ENCODE assay signal across 2 cellular contexts in genomic region chr2:232861353-232861752, GRCh38.
A peak's percentile ranks its signal among the peaks of the same experiment; 100 is the strongest.
TF ChIP-seq lines count a peak whose summit lies in the region.

No MANE protein-coding gene starts in this region.

TF ChIP-seq in A549, 52 proteins besides CTCF, POLR2A, EP300 and RAD21:
- no peak for TF ChIP-seq ESRRA (IDR thresholded peaks at IDR 0.05; ENCODE audit: borderline replicate concordance, low read length)
- TF ChIP-seq SMC3 (IDR thresholded peaks at IDR 0.05): no peak
- TF ChIP-seq GATA3 (IDR thresholded peaks at IDR 0.05; ENCODE audit: borderline replicate concordance): no peak
- TF ChIP-seq MAFK (IDR thresholded peaks at IDR 0.05; ENCODE audit: partially characterized antibody): no peak
- no peak for TF ChIP-seq JUN (IDR thresholded peaks at IDR 0.05)
- no peak for TF ChIP-seq FOSB (CRISPR knock-in tag; IDR thresholded peaks at IDR 0.05)
- no peak for TF ChIP-seq ZNF302 (CRISPR knock-in tag; IDR thresholded peaks at IDR 0.05)
- TF ChIP-seq E2F6 (IDR thresholded peaks at IDR 0.05; ENCODE audit: borderline replicate concordance, low read depth): no peak
- TF ChIP-seq SREBF2 (IDR thresholded peaks at IDR 0.05): no peak
- no peak for TF ChIP-seq NR3C1 (IDR thresholded peaks at IDR 0.05)
- no peak for TF ChIP-seq FOSL2 (IDR thresholded peaks at IDR 0.05)
- no peak for TF ChIP-seq FOSL2 (CRISPR knock-in tag; IDR thresholded peaks at IDR 0.05)
- no peak for TF ChIP-seq HOXB5 (CRISPR knock-in tag; IDR thresholded peaks at IDR 0.05)
- TF ChIP-seq RARB (CRISPR knock-in tag; IDR thresholded peaks at IDR 0.05): no peak

TF ChIP-seq in HepG2, 621 proteins besides CTCF, POLR2A, EP300 and RAD21:
- TF ChIP-seq ZMYM3 (CRISPR knock-in tag; IDR thresholded peaks at IDR 0.05) (peak; percentile 64; the same call in 1 of the 2 replicates), AHDC1 (CRISPR knock-in tag; IDR thresholded peaks at IDR 0.05; ENCODE audit: borderline replicate concordance) (0 out of 2 replicates have a peak, but pooled peaks have one; percentile 23), ZNF564 (CRISPR knock-in tag; IDR thresholded peaks at IDR 0.05) (no peak), ZNF563 (CRISPR knock-in tag; IDR thresholded peaks at IDR 0.05) (0 out of 2 replicates have a peak, but pooled peaks have one; percentile 7), PRDM10 (CRISPR knock-in tag; IDR thresholded peaks at IDR 0.05; ENCODE audit: low read depth) (no peak), MXD3 (CRISPR knock-in tag; IDR thresholded peaks at IDR 0.05) (no peak), ZNF572 (CRISPR knock-in tag; IDR thresholded peaks at IDR 0.05) (peak; percentile 74; the same call in 1 of the 2 replicates)
TF ChIP-seq in HepG2: peak in this region for 4.
